In genomic region chr2:119792907-119793312, GRCh38 we compare ENCODE assay signal across 22 cellular contexts.
"Had no signal": no experiment of that assay in that cellular context is flagged by ENCODE, and none has a peak within 500 bp of the region (broad histone marks: within the 10 kb centered on the region; RNA-seq: fewer than 3 reads in every experiment).

No MANE protein-coding gene starts in this region.

- H3K4me3 Mint-ChIP-seq: activated CD4-positive, alpha-beta T cell treated with anti-CD3 and anti-CD28 coated beads, Interleukin-2, amount 10 ng/mL, durations not matched to agents 7 days and 5 days; activated CD8-positive, alpha-beta memory T cell treated with anti-CD3 and anti-CD28 coated beads, Interleukin-2, amount 10 ng/mL, durations not matched to agents 7 days and 5 days; activated CD8-positive, alpha-beta T cell treated with anti-CD3 and anti-CD28 coated beads for 36 hours; activated naive CD4-positive, alpha-beta T cell treated with anti-CD3 and anti-CD28 coated beads, Interleukin-2, amount 10 ng/mL, durations not matched to agents 7 days and 5 days; natural killer cell; type B pancreatic cell had no signal

- DNase-seq: activated CD4-positive, alpha-beta T cell treated with anti-CD3 and anti-CD28 coated beads, Interleukin-2, amount 10 ng/mL, durations not matched to agents 7 days and 5 days; activated CD4-positive, CD25-positive, alpha-beta regulatory T cell treated with anti-CD3 and anti-CD28 coated beads, Interleukin-2, amount 50 U/mL, for 72 hours; activated CD8-positive, alpha-beta memory T cell treated with anti-CD3 and anti-CD28 coated beads, Interleukin-2, amount 10 ng/mL, durations not matched to agents 7 days and 5 days; activated CD8-positive, alpha-beta T cell treated with anti-CD3 and anti-CD28 coated beads for 36 hours; activated effector memory CD4-positive, alpha-beta T cell treated with anti-CD3 and anti-CD28 coated beads, Interleukin-2, amount 50 U/mL, for 16 hours; activated naive CD4-positive, alpha-beta T cell treated with anti-CD3 and anti-CD28 coated beads, Interleukin-2, amount 10 ng/mL, durations not matched to agents 7 days and 5 days; activated T-cell treated with anti-CD3 and anti-CD28 coated beads for 4 hours; amygdala; cerebellar nuclear complex; left ventricle myocardium superior; mammary epithelial cell; midbrain; natural killer cell; spleen; stimulated activated CD4-positive, alpha-beta T cell treated with anti-CD3 and anti-CD28 coated beads, Interleukin-4, amount 100 ng/mL, for 24 hours; stimulated activated naive CD4-positive, alpha-beta T cell treated with Interleukin-2 at 50 U/mL for 16 hours had no signal

- H3K4me3 ChIP-seq: coronary artery, right atrium auricular region, spleen, thoracic aorta, vagina had no signal

- H3K4me1 Mint-ChIP-seq: activated CD4-positive, alpha-beta T cell treated with anti-CD3 and anti-CD28 coated beads, Interleukin-2, amount 10 ng/mL, durations not matched to agents 7 days and 5 days; activated CD8-positive, alpha-beta memory T cell treated with anti-CD3 and anti-CD28 coated beads, Interleukin-2, amount 10 ng/mL, durations not matched to agents 7 days and 5 days; activated naive CD4-positive, alpha-beta T cell treated with anti-CD3 and anti-CD28 coated beads, Interleukin-2, amount 10 ng/mL, durations not matched to agents 7 days and 5 days had no signal

- H3K9me3 ChIP-seq: vagina had no signal

- ATAC-seq: activated CD8-positive, alpha-beta memory T cell treated with anti-CD3 and anti-CD28 coated beads, Interleukin-2, amount 10 ng/mL, durations not matched to agents 7 days and 5 days; activated CD8-positive, alpha-beta T cell treated with anti-CD3 and anti-CD28 coated beads for 36 hours; left ventricle myocardium superior; natural killer cell had no signal

- H3K27me3 Mint-ChIP-seq: activated CD4-positive, alpha-beta T cell treated with anti-CD3 and anti-CD28 coated beads, Interleukin-2, amount 10 ng/mL, durations not matched to agents 7 days and 5 days; activated CD8-positive, alpha-beta memory T cell treated with anti-CD3 and anti-CD28 coated beads, Interleukin-2, amount 10 ng/mL, durations not matched to agents 7 days and 5 days; activated CD8-positive, alpha-beta T cell treated with anti-CD3 and anti-CD28 coated beads for 36 hours; activated naive CD4-positive, alpha-beta T cell treated with anti-CD3 and anti-CD28 coated beads, Interleukin-2, amount 10 ng/mL, durations not matched to agents 7 days and 5 days; type B pancreatic cell had no signal

- H3K27ac ChIP-seq: coronary artery, right atrium auricular region, spleen, thoracic aorta, vagina, VCaP had no signal

- H3K36me3 ChIP-seq: right atrium auricular region, thoracic aorta, vagina had no signal

- H3K27ac Mint-ChIP-seq: activated CD4-positive, alpha-beta T cell treated with anti-CD3 and anti-CD28 coated beads, Interleukin-2, amount 10 ng/mL, durations not matched to agents 7 days and 5 days; activated CD8-positive, alpha-beta memory T cell treated with anti-CD3 and anti-CD28 coated beads, Interleukin-2, amount 10 ng/mL, durations not matched to agents 7 days and 5 days; activated CD8-positive, alpha-beta T cell treated with anti-CD3 and anti-CD28 coated beads for 36 hours; activated naive CD4-positive, alpha-beta T cell treated with anti-CD3 and anti-CD28 coated beads, Interleukin-2, amount 10 ng/mL, durations not matched to agents 7 days and 5 days; natural killer cell; type B pancreatic cell had no signal

- H3K27me3 ChIP-seq: right atrium auricular region, spleen, vagina had no signal

- H3K4me1 ChIP-seq: spleen, vagina had no signal
